Comparison of ENCODE assay signal across 8 cellular contexts in the genomic region with DNA sequence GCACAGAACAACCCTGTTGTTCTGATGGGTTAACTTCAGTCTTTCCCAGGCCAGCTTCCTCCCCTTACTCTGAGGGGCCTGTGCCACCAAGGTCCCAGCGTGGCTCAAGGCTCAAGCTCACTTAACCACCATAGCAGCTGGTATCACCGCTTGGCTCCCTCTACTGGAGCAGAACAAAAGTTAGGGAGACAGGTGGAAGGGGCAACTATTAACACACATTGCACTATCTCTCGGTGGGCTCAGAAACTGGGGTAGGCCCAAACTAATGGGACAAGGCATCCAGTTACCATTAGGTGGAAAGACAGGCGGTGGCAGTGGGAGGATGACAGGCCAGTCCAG.
DNase-seq lines count a peak whose midpoint lies in the region; ATAC-seq and TF ChIP-seq lines count a peak whose summit lies in the region.

No MANE protein-coding gene starts in this region.

- H3K27ac Mint-ChIP-seq in activated T-helper 17 cell treated with anti-CD3 and anti-CD28 coated beads, Interleukin-2, amount 50 U/mL, for 72 hours: peak overlapping the region; percentile 58

- no peak for TF ChIP-seq POLR2A in transverse colon (IDR thresholded peaks at IDR 0.05)

- no peaks in the 10 kb centered on the region for H3K9me3 ChIP-seq in transverse colon

- in situ Hi-C loops in KBM-7 (cut with MboI; ENCODE audit: low pct_unique_long_range_greater_than_20kb, low sequenced_read_pairs) (no loop called here), transverse colon (cut with MboI; ENCODE audit: low pct_ligation_motif_present in 1 of 4, low pct_unique_long_range_greater_than_20kb in 1 of 4, low sequenced_read_pairs in 3 of 4) (no loop called here)

- H3K27me3 Mint-ChIP-seq in activated T-helper 17 cell treated with anti-CD3 and anti-CD28 coated beads, Interleukin-2, amount 50 U/mL, for 72 hours: peaks cover 14% of the 10 kb centered on the region

- peak overlapping the region; percentile 61 to 81 (median 77) for H3K27ac ChIP-seq in transverse colon

- peaks cover 5 to 57% (median 18%) of the 10 kb centered on the region in 4 donors for H3K4me1 ChIP-seq in transverse colon

- H3K9me3 Mint-ChIP-seq in activated T-helper 17 cell treated with anti-CD3 and anti-CD28 coated beads, Interleukin-2, amount 50 U/mL, for 72 hours: no peaks in the 10 kb centered on the region

- intact Hi-C loops in Right ventricle myocardium superior (cut with DNase I): no loop called here
- intact Hi-C loops in cardiac septum (cut with DNase I): no loop called here
- intact Hi-C loops in transverse colon (cut with DNase I; ENCODE audit: low total_unique reads): loop anchor here (2.0 to 5.0 kb wide), 2 partner anchors 72 to 89 kb away; a partner anchor contains a TSS

- peaks cover 5% of the 10 kb centered on the region for H3K4me1 Mint-ChIP-seq in activated T-helper 17 cell treated with anti-CD3 and anti-CD28 coated beads, Interleukin-2, amount 50 U/mL, for 72 hours

- 56% methylated on average over 4 of the region's 4 CpGs; no CpG with 5 or more reads in 1 of the 2 donors for WGBS in transverse colon (ENCODE audit: low coverage in 1 of 2), 2 donors

- H3K36me3 Mint-ChIP-seq in activated T-helper 17 cell treated with anti-CD3 and anti-CD28 coated beads, Interleukin-2, amount 50 U/mL, for 72 hours (ENCODE audit: low read depth): no peaks in the 10 kb centered on the region

- TF ChIP-seq EP300 in transverse colon (IDR thresholded peaks at IDR 0.05; ENCODE audit: low read depth): no peak

- no peak overlapping the region for H3K4me3 ChIP-seq in transverse colon

- TF ChIP-seq CTCF in transverse colon (IDR thresholded peaks at IDR 0.05): peak; percentile 16 to 48 (median 42)

- DNase-seq in Right ventricle myocardium superior: no peak
- DNase-seq in cardiac septum (ENCODE audit: low spot score): no peak
- DNase-seq in KBM-7: peak; percentile 38
- DNase-seq in iris pigment epithelial cell (ENCODE audit: low read depth): peak; percentile 27
- DNase-seq in transverse colon: peak; percentile 35
- DNase-seq in NCI-H187 treated with DMSO at 0.1 percent for 48 hours (lab: John Stamatoyannopoulos, UW): no peak
- no peak for DNase-seq in stimulated activated CD4-positive, alpha-beta T cell treated with anti-CD3 and anti-CD28 coated beads, Interleukin-4, amount 100 ng/mL, for 1 hour

- no peaks in the 10 kb centered on the region for H3K27me3 ChIP-seq in transverse colon

- H3K36me3 ChIP-seq in transverse colon: no peaks in the 10 kb centered on the region

- ATAC-seq in Right ventricle myocardium superior (ENCODE audit: poor library complexity): peak; percentile 69
- ATAC-seq in activated T-helper 17 cell treated with anti-CD3 and anti-CD28 coated beads, Interleukin-2, amount 50 U/mL, for 72 hours (replicated peaks): no peak

- H3K4me3 Mint-ChIP-seq in activated T-helper 17 cell treated with anti-CD3 and anti-CD28 coated beads, Interleukin-2, amount 50 U/mL, for 72 hours: no peak overlapping the region

Comparison
In these comparisons a context has a peak if more than half of its experiments do, and no peak if none do; other contexts are left out.
1. DNase-seq: peak in KBM-7 (single experiment), iris pigment epithelial cell (single experiment) and transverse colon (single experiment); none in Right ventricle myocardium superior (single experiment), cardiac septum (single experiment), NCI-H187 treated with DMSO at 0.1 percent for 48 hours (single experiment) and stimulated activated CD4-positive, alpha-beta T cell treated with anti-CD3 and anti-CD28 coated beads, Interleukin-4, amount 100 ng/mL, for 1 hour (single experiment).